In genomic region chr10:4867520-4868356, GRCh38 we compare ENCODE assay signal across 1 cellular context.
TF ChIP-seq lines count a peak whose summit lies in the region.

No MANE protein-coding gene starts in this region.

TF ChIP-seq in K562, 482 proteins besides CTCF, POLR2A, EP300 and RAD21 (continued from another document and continues in another):
- TF ChIP-seq ZNF512 (tag; IDR thresholded peaks at IDR 0.05): no peak
- TF ChIP-seq CHAMP1 (IDR thresholded peaks at IDR 0.05): peak; percentile 93
- TF ChIP-seq GTF3C2 (IDR thresholded peaks at IDR 0.05; ENCODE audit: borderline replicate concordance, extremely low read depth, insufficient read length): no peak
- no peak for TF ChIP-seq KDM2B (CRISPR knock-in tag; IDR thresholded peaks at IDR 0.05)
- no peak for TF ChIP-seq RUNX1 (IDR thresholded peaks at IDR 0.05; ENCODE audit: low read depth)
- peak; percentile 85 for TF ChIP-seq SMAD4 (CRISPR knock-in tag; conservative IDR thresholded peaks at IDR 0.05)
- TF ChIP-seq HDAC1 (IDR thresholded peaks at IDR 0.05): peak in 1 of 2 experiments; percentile 96; a peak in 2 of 4 replicates
- TF ChIP-seq ADNP (tag; IDR thresholded peaks at IDR 0.05): peak; percentile 80
- no peak for TF ChIP-seq SIN3A (IDR thresholded peaks at IDR 0.05; ENCODE audit: borderline replicate concordance in 2 of 2, control insufficient read depth in 1 of 2, low read depth in 2 of 2, low read length in 2 of 2)
- peak; percentile 89 for TF ChIP-seq CTBP1 (IDR thresholded peaks at IDR 0.05; ENCODE audit: borderline replicate concordance)
- no peak for TF ChIP-seq ZBTB1 (CRISPR knock-in tag; IDR thresholded peaks at IDR 0.05; ENCODE audit: borderline replicate concordance, low read depth)
- no peak for TF ChIP-seq ZNF12 (CRISPR knock-in tag; IDR thresholded peaks at IDR 0.05)
- peak; percentile 75 for TF ChIP-seq BCOR (IDR thresholded peaks at IDR 0.05)
- no peak for TF ChIP-seq KLF6 (CRISPR knock-in tag; IDR thresholded peaks at IDR 0.05; ENCODE audit: borderline replicate concordance)
- no peak for TF ChIP-seq ARHGAP35 (IDR thresholded peaks at IDR 0.05; ENCODE audit: partially characterized antibody)
- no peak for TF ChIP-seq ZNF274 (IDR thresholded peaks at IDR 0.05; ENCODE audit: borderline replicate concordance, low read depth, low read length)
- TF ChIP-seq EHMT2 (IDR thresholded peaks at IDR 0.05): peak; percentile 85
- TF ChIP-seq FOXK2 (conservative IDR thresholded peaks at IDR 0.05 in 1 of 2, IDR thresholded peaks at IDR 0.05 in 1 of 2; ENCODE audit: low read depth in 2 of 2): peak; percentile 78 to 83
- TF ChIP-seq NUFIP1 (IDR thresholded peaks at IDR 0.05; ENCODE audit: partially characterized antibody): no peak
- no peak for TF ChIP-seq ZNF780A (CRISPR knock-in tag; IDR thresholded peaks at IDR 0.05)
- peak; percentile 19; the same call in 1 of the 2 replicates for TF ChIP-seq GATAD2A (IDR thresholded peaks at IDR 0.05)
- no peak for TF ChIP-seq FOXA3 (CRISPR knock-in tag; conservative IDR thresholded peaks at IDR 0.05 in 1 of 2, IDR thresholded peaks at IDR 0.05 in 1 of 2)
- no peak for TF ChIP-seq SP2 (IDR thresholded peaks at IDR 0.05; ENCODE audit: extremely low read depth, low read depth, low read length, poor library complexity, severe bottlenecking)
- TF ChIP-seq ZNF583 (CRISPR knock-in tag; IDR thresholded peaks at IDR 0.05): no peak
- TF ChIP-seq ELF1 (tag; IDR thresholded peaks at IDR 0.05): no peak
- TF ChIP-seq, protein P1, sequence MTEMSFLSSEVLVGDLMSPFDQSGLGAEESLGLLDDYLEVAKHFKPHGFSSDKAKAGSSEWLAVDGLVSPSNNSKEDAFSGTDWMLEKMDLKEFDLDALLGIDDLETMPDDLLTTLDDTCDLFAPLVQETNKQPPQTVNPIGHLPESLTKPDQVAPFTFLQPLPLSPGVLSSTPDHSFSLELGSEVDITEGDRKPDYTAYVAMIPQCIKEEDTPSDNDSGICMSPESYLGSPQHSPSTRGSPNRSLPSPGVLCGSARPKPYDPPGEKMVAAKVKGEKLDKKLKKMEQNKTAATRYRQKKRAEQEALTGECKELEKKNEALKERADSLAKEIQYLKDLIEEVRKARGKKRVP (CRISPR knock-in tag; IDR thresholded peaks at IDR 0.05): no peak; the same call in 1 of the 2 replicates
- TF ChIP-seq GATAD2B (IDR thresholded peaks at IDR 0.05; ENCODE audit: borderline replicate concordance): peak; percentile 88
- no peak for TF ChIP-seq ZKSCAN1 (IDR thresholded peaks at IDR 0.05; ENCODE audit: low read depth, low read length)
- no peak for TF ChIP-seq TSHZ1 (CRISPR knock-in tag; IDR thresholded peaks at IDR 0.05)
- TF ChIP-seq NCOA1 (IDR thresholded peaks at IDR 0.05; ENCODE audit: low read depth): peak; percentile 89
- no peak for TF ChIP-seq RBM39 (optimal IDR thresholded peaks at IDR 0.05; ENCODE audit: low read depth, low read length)
- TF ChIP-seq, protein P2, sequence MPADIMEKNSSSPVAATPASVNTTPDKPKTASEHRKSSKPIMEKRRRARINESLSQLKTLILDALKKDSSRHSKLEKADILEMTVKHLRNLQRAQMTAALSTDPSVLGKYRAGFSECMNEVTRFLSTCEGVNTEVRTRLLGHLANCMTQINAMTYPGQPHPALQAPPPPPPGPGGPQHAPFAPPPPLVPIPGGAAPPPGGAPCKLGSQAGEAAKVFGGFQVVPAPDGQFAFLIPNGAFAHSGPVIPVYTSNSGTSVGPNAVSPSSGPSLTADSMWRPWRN (IDR thresholded peaks at IDR 0.05; ENCODE audit: low read depth): peak; percentile 85
- no peak for TF ChIP-seq ARID2 (IDR thresholded peaks at IDR 0.05)
- no peak for TF ChIP-seq PTRF (tag; IDR thresholded peaks at IDR 0.05)
- peak; percentile 93 for TF ChIP-seq STAT5A (IDR thresholded peaks at IDR 0.05; ENCODE audit: borderline replicate concordance, low read length)
- no peak for TF ChIP-seq XRCC4 (IDR thresholded peaks at IDR 0.05; ENCODE audit: extremely low read depth, insufficient read depth, insufficient read length)
- TF ChIP-seq, protein P3, sequence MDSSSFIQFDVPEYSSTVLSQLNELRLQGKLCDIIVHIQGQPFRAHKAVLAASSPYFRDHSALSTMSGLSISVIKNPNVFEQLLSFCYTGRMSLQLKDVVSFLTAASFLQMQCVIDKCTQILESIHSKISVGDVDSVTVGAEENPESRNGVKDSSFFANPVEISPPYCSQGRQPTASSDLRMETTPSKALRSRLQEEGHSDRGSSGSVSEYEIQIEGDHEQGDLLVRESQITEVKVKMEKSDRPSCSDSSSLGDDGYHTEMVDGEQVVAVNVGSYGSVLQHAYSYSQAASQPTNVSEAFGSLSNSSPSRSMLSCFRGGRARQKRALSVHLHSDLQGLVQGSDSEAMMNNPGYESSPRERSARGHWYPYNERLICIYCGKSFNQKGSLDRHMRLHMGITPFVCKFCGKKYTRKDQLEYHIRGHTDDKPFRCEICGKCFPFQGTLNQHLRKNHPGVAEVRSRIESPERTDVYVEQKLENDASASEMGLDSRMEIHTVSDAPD (CRISPR knock-in tag; IDR thresholded peaks at IDR 0.05): no peak
- no peak for TF ChIP-seq GTF2A2 (tag; IDR thresholded peaks at IDR 0.05)
- TF ChIP-seq ZNF282 (CRISPR knock-in tag; IDR thresholded peaks at IDR 0.05): no peak
- TF ChIP-seq, protein P4, sequence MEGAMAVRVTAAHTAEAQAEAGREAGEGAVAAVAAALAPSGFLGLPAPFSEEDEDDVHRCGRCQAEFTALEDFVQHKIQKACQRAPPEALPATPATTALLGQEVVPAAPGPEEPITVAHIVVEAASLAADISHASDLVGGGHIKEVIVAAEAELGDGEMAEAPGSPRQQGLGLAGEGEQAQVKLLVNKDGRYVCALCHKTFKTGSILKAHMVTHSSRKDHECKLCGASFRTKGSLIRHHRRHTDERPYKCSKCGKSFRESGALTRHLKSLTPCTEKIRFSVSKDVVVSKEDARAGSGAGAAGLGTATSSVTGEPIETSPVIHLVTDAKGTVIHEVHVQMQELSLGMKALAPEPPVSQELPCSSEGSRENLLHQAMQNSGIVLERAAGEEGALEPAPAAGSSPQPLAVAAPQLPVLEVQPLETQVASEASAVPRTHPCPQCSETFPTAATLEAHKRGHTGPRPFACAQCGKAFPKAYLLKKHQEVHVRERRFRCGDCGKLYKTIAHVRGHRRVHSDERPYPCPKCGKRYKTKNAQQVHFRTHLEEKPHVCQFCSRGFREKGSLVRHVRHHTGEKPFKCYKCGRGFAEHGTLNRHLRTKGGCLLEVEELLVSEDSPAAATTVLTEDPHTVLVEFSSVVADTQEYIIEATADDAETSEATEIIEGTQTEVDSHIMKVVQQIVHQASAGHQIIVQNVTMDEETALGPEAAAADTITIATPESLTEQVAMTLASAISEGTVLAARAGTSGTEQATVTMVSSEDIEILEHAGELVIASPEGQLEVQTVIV (CRISPR knock-in tag; IDR thresholded peaks at IDR 0.05; ENCODE audit: borderline replicate concordance): no peak
- no peak for TF ChIP-seq EWSR1 (IDR thresholded peaks at IDR 0.05; ENCODE audit: borderline replicate concordance, low read depth, partially characterized antibody)
- TF ChIP-seq TAF15 (IDR thresholded peaks at IDR 0.05; ENCODE audit: low read depth, low read length): no peak
- TF ChIP-seq ILK (tag; IDR thresholded peaks at IDR 0.05; ENCODE audit: borderline replicate concordance, low read depth): no peak
- TF ChIP-seq TAF1 (IDR thresholded peaks at IDR 0.05; ENCODE audit: control insufficient read depth, extremely low read depth, insufficient read depth, low read length, severe bottlenecking): peak; percentile 44
- TF ChIP-seq WHSC1 (IDR thresholded peaks at IDR 0.05; ENCODE audit: low read length): no peak
- TF ChIP-seq REST (CRISPR knock-in tag; IDR thresholded peaks at IDR 0.05; ENCODE audit: low read depth): no peak
- peak; percentile 93 for TF ChIP-seq KLF16 (IDR thresholded peaks at IDR 0.05)
